In genomic region chr18:58044370-58045264, GRCh38 we compare ENCODE assay signal across 8 cellular contexts. TPM values are rescaled to one million over a fixed set of nuclear protein-coding genes. Genes with fewer than 3 reads are reported as not detected.
DNase-seq lines count a peak whose midpoint lies in the region; ATAC-seq, FAIRE-seq and TF ChIP-seq lines count a peak whose summit lies in the region.

No MANE protein-coding gene starts in this region.

- intact Hi-C loops in IMR-90 (cut with micrococcal nuclease) = loop anchor here (5.0 to 10.0 kb wide), 4 partner anchors 72 to 718 kb away; partner anchors contain the start of gene ATP8B1

- BruUV-seq in IMR-90 (replicated peaks; lab: Mats Ljungman, UMichigan) = no TSS peak

- no peak overlapping the region for H3K18ac ChIP-seq in IMR-90 (ENCODE audit: low read depth, low read length)

- no peak overlapping the region for H4K5ac ChIP-seq in IMR-90 (ENCODE audit: low read depth, low read length)

- H3K9ac ChIP-seq in IMR-90 (ENCODE audit: low read depth, low read length) = peak overlapping the region; percentile 56

- TF ChIP-seq POLR2A in IMR-90 (IDR thresholded peaks at IDR 0.05; ENCODE audit: low read depth, low read length) = no peak

- H2AK5ac ChIP-seq in IMR-90 (ENCODE audit: low read depth, low read length) = no peak overlapping the region

- no peak overlapping the region for H2BK15ac ChIP-seq in IMR-90 (ENCODE audit: low read depth, low read length)

- H2BK120ac ChIP-seq in IMR-90 (ENCODE audit: low read depth, low read length) = no peak overlapping the region

- H3K23ac ChIP-seq in IMR-90 (ENCODE audit: low read depth, low read length) = peak overlapping the region; percentile 16; the same call in 1 of the 2 replicates

- peak overlapping the region; percentile 79 for H3K4me3 ChIP-seq in IMR-90 (ENCODE audit: insufficient read depth, low read depth, low read length)
- H3K4me3 ChIP-seq in bronchial epithelial cell (ENCODE audit: low read depth, low read length) = peak overlapping the region; percentile 81
- H3K4me3 ChIP-seq in kidney epithelial cell (ENCODE audit: low read depth, low read length) = peak overlapping the region; percentile 74

- H2BK5ac ChIP-seq in IMR-90 (ENCODE audit: low read depth, low read length, poor library complexity, severe bottlenecking) = no peak overlapping the region

- peaks cover 0 to 25% of the 10 kb centered on the region in 2 experiments; a peak in 2 of 4 replicates for H3K79me1 ChIP-seq in IMR-90 (ENCODE audit: low read depth in 1 of 2, low read length in 2 of 2)

- no peak overlapping the region for H3K4ac ChIP-seq in IMR-90 (ENCODE audit: low read depth, low read length)

- ATAC-seq in GM21723 (IDR thresholded peaks at IDR 0.05; ENCODE audit: unreplicated experiment) = peak; percentile 45
- peak; percentile 24 for ATAC-seq in IMR-90 (ENCODE audit: low read depth)

- CTCF ChIA-PET in IMR-90 (lab: Yijun Ruan, JAX) = interaction anchor here (1.0 to 1.1 kb wide), 2 partner anchors 77 to 81 kb away, joined by 3 read pairs; no protein-coding TSS in a partner anchor

- TF ChIP-seq RAD21 in IMR-90 (IDR thresholded peaks at IDR 0.05; ENCODE audit: low read length) = no peak

- H3K4me2 ChIP-seq in IMR-90 (ENCODE audit: low read depth, low read length) = peak overlapping the region; percentile 89

- no peaks in the 10 kb centered on the region; the same call in 1 of the 2 replicates for H3K9me1 ChIP-seq in IMR-90 (ENCODE audit: insufficient read depth, low read length)

- H4K91ac ChIP-seq in IMR-90 (ENCODE audit: insufficient read depth, low read depth, low read length) = no peak overlapping the region

- in situ Hi-C loops in G401 (cut with HindIII; ENCODE audit: low sequenced_read_pairs) (no loop called here), IMR-90 (cut with MboI; ENCODE audit: low sequenced_read_pairs) (loop anchor here (5.0 to 10.0 kb wide), 2 partner anchors 448 to 720 kb away; no protein-coding TSS in a partner anchor)

- no peak for FAIRE-seq in bronchial epithelial cell (lab: Jason Lieb, UNC)

- H3K4me1 ChIP-seq in IMR-90 (ENCODE audit: control insufficient read depth, insufficient read depth, low read length) = peaks cover 5% of the 10 kb centered on the region

- no peak overlapping the region for H3K56ac ChIP-seq in IMR-90 (ENCODE audit: extremely low read depth, insufficient read depth, low read length)

- H2AK9ac ChIP-seq in IMR-90 (replicated peaks; ENCODE audit: low read depth, low read length, poor library complexity) = peak overlapping the region; percentile 74

- H4K20me1 ChIP-seq in IMR-90 (ENCODE audit: insufficient read depth, low read length) = 0 out of 2 replicates have a peak, but pooled peaks cover 6% of the 10 kb centered on the region

- peak overlapping the region; percentile 44 for H3K27ac ChIP-seq in IMR-90 (ENCODE audit: insufficient read depth, low read length)

- no peak for TF ChIP-seq CTCF in IMR-90 (conservative IDR thresholded peaks at IDR 0.05; ENCODE audit: low read depth, low read length)
- TF ChIP-seq CTCF in bronchial epithelial cell (IDR thresholded peaks at IDR 0.05; ENCODE audit: insufficient read depth, low read length, severe bottlenecking) = peak; percentile 18
- TF ChIP-seq CTCF in kidney epithelial cell (IDR thresholded peaks at IDR 0.05; ENCODE audit: insufficient read depth, low read length, poor library complexity, severe bottlenecking) = no peak

- no peaks in the 10 kb centered on the region for H3K9me3 ChIP-seq in IMR-90 (ENCODE audit: control insufficient read depth, insufficient read depth, low read length)

- POLR2A ChIA-PET in IMR-90 (lab: Charles Lee; ENCODE audit: unreplicated experiment) = no interaction called here

- no peaks in the 10 kb centered on the region for H3K36me3 ChIP-seq in IMR-90 (ENCODE audit: control insufficient read depth, insufficient read depth, low read length)
- H3K36me3 ChIP-seq in bronchial epithelial cell (ENCODE audit: control insufficient read depth, insufficient read depth, low read length) = no peaks in the 10 kb centered on the region
- H3K36me3 ChIP-seq in kidney epithelial cell (ENCODE audit: control insufficient read depth, insufficient read depth, low read length) = no peaks in the 10 kb centered on the region

- H4K8ac ChIP-seq in IMR-90 (ENCODE audit: low read depth in 2 of 2, low read length in 2 of 2) = no peak overlapping the region

- no peak overlapping the region for H2BK20ac ChIP-seq in IMR-90 (ENCODE audit: low read depth, low read length)

- H2AFZ ChIP-seq in IMR-90 (replicated peaks; ENCODE audit: low read length, poor library complexity) = peak overlapping the region; percentile 92

- DNase-seq in G401 (ENCODE audit: low spot score) (peak; percentile 52), IMR-90 (peak; percentile 34), UCSD-AML1 (lab: John Stamatoyannopoulos, UW; ENCODE audit: unreplicated experiment) (peak; percentile 23), bronchial epithelial cell (ENCODE audit: low read depth) (peak; percentile 28), kidney epithelial cell (ENCODE audit: low read depth) (no peak), 8988T (no peak)
- DNase-seq in stimulated activated CD4-positive, alpha-beta T cell treated with anti-CD3 and anti-CD28 coated beads, Interleukin-1b, Interleukin-23, amount 100 ng/mL, for 48 hours = peak; percentile 33

- 1% methylated on average over 19 of the region's 95 CpGs; no CpG with 5 or more reads in 1 of the 2 experiments for WGBS in IMR-90 (ENCODE audit: extremely low coverage in 2 of 2, insufficient read length in 1 of 2), 2 experiments

- dilution Hi-C loops in IMR-90 (cut with HindIII; ENCODE audit: low sequenced_read_pairs, unreplicated experiment) = no loop called here

- H3K27me3 ChIP-seq in IMR-90 (ENCODE audit: control insufficient read depth, insufficient read depth, low read length) (peaks cover 2% of the 10 kb centered on the region; the same call in 1 of the 2 replicates), bronchial epithelial cell (ENCODE audit: control insufficient read depth, insufficient read depth, low read length) (no peaks in the 10 kb centered on the region), kidney epithelial cell (ENCODE audit: control insufficient read depth, insufficient read depth, low read length) (no peaks in the 10 kb centered on the region)

- H3K14ac ChIP-seq in IMR-90 (replicated peaks; ENCODE audit: low read depth, low read length) = peak overlapping the region; percentile 41; the same call in 1 of the 2 replicates

TF ChIP-seq in IMR-90, 13 proteins besides CTCF, POLR2A, EP300 and RAD21:
- TF ChIP-seq MAFK (IDR thresholded peaks at IDR 0.05; ENCODE audit: low read depth, low read length) (no peak), RFX5 (IDR thresholded peaks at IDR 0.05; ENCODE audit: low read depth, low read length) (no peak), MXI1 (IDR thresholded peaks at IDR 0.05; ENCODE audit: borderline replicate concordance, low read depth, low read length) (peak; percentile 38; the same call in 1 of the 2 replicates), MAZ (IDR thresholded peaks at IDR 0.05; ENCODE audit: borderline replicate concordance, low read depth, low read length) (peak; percentile 20; the same call in 1 of the 2 replicates), BHLHE40 (IDR thresholded peaks at IDR 0.05; ENCODE audit: low read depth, low read length) (no peak), CEBPB (IDR thresholded peaks at IDR 0.05; ENCODE audit: low read depth, low read length) (peak; percentile 88)

RNA-seq across cellular contexts. Expression of gene NEDD4L, which starts 0.6 kb away (rescaled TPM):
- total RNA-seq in G401 (2014; rRNA removed; shearing (Covaris generic)) = 0.37 TPM in 1 of 2 replicates, not detected in the other
- total RNA-seq in IMR-90 (2012; rRNA removed) (10.0 and 12.8 TPM in 2 replicates), bronchial epithelial cell (11.3 and 14.2 TPM in 2 replicates), kidney epithelial cell (88.3 and 94.1 TPM in 2 replicates)
- 10.8 and 10.9 TPM in 2 replicates for polyA plus RNA-seq in IMR-90 (2012; rRNA removed)
- 3.9 and 8.0 TPM in 2 replicates for polyA plus RNA-seq in IMR-90 (2012; cell fraction: cytosol; rRNA removed)
- 12.3 and 32.0 TPM in 2 replicates for polyA plus RNA-seq in IMR-90 (2012; cell fraction: nucleus; rRNA removed; ENCODE audit: low replicate concordance)

Comparison
In these comparisons a context has a peak if more than half of its experiments do, and no peak if none do; other contexts are left out.
1. DNase-seq: peak in G401 (single experiment), IMR-90 (single experiment), UCSD-AML1 (single experiment), bronchial epithelial cell (single experiment) and stimulated activated CD4-positive, alpha-beta T cell treated with anti-CD3 and anti-CD28 coated beads, Interleukin-1b, Interleukin-23, amount 100 ng/mL, for 48 hours (single experiment); none in kidney epithelial cell (single experiment) and 8988T (single experiment).
2. Peak in every context shown above with its lines, with median percentiles within 50 percentile points of each other: H3K4me3 ChIP-seq.